16 cellular contexts compared by ENCODE assay signal in genomic region chr3:76753599-76753998, GRCh38.
A peak's percentile ranks its signal among the peaks of the same experiment; 100 is the strongest.
DNase-seq lines count a peak whose midpoint lies in the region; ATAC-seq and TF ChIP-seq lines count a peak whose summit lies in the region.
"Had no signal": no experiment of that assay in that cellular context is flagged by ENCODE, and none has a peak within 500 bp of the region (broad histone marks: within the 10 kb centered on the region; RNA-seq: fewer than 3 reads in every experiment).

No MANE protein-coding gene starts in this region.

- no peak for TF ChIP-seq POLR2A in tibial nerve (IDR thresholded peaks at IDR 0.05)

- no peaks in the 10 kb centered on the region for H3K9me2 ChIP-seq in Karpas-422 (replicated peaks; ENCODE audit: insufficient read depth, low read length)

- no peaks in the 10 kb centered on the region for H3K79me2 ChIP-seq in Karpas-422 (ENCODE audit: low read length)

- TF ChIP-seq CTCF in AG04450 (IDR thresholded peaks at IDR 0.05; ENCODE audit: low read depth, low read length) = peak; percentile 62
- TF ChIP-seq CTCF in astrocyte of the cerebellum (IDR thresholded peaks at IDR 0.05; ENCODE audit: low read depth, low read length, missing control alignments) = peak; percentile 37
- no peak for TF ChIP-seq CTCF in tibial nerve (IDR thresholded peaks at IDR 0.05)

- CTCF ChIA-PET in AG04450 (lab: Charles Lee) = interaction anchor here (0.6 to 2.8 kb wide), 10 partner anchors 9 to 567 kb away, joined by 3 to 12 read pairs (median 4); no protein-coding TSS in a partner anchor

- no peaks in the 10 kb centered on the region for H4K20me1 ChIP-seq in Karpas-422 (ENCODE audit: insufficient read depth, low read depth, low read length)

- 68 to 73% methylated on average over 2 of the region's 2 CpGs for WGBS in tibial nerve, 2 donors

- no peak overlapping the region for H3K9ac ChIP-seq in Karpas-422 (ENCODE audit: low read length)

- POLR2A ChIA-PET in AG04450 (lab: Yijun Ruan, JAX) = no interaction called here

- H3K36me3 ChIP-seq in Karpas-422 (ENCODE audit: insufficient read depth, low read length) (no peaks in the 10 kb centered on the region), tibial nerve (no peaks in the 10 kb centered on the region)
- H3K36me3 ChIP-seq: adrenal gland had no signal

- in situ Hi-C loops in astrocyte of the cerebellum (cut with HindIII; ENCODE audit: low sequenced_read_pairs) = no loop called here

- no peak overlapping the region for H2AFZ ChIP-seq in Karpas-422 (ENCODE audit: low read length)

- TF ChIP-seq EP300 in tibial nerve (IDR thresholded peaks at IDR 0.05) = no peak

- no peak for ATAC-seq in HG03432 (IDR thresholded peaks at IDR 0.05; ENCODE audit: unreplicated experiment)
- ATAC-seq: stimulated activated effector memory CD8-positive, alpha-beta T cell treated with anti-CD3 and anti-CD28 coated beads, Interleukin-12 subunit alpha, Interleukin-12 subunit beta, amount 100 ng/mL, for 72 hours had no signal

- no peaks in the 10 kb centered on the region for H3K9me3 ChIP-seq in AG04450 (ENCODE audit: control insufficient read depth, insufficient read depth, low read length)
- no peaks in the 10 kb centered on the region for H3K9me3 ChIP-seq in Karpas-422 (ENCODE audit: low read length)
- no peaks in the 10 kb centered on the region for H3K9me3 ChIP-seq in tibial nerve
- H3K9me3 ChIP-seq: adrenal gland had no signal

- H3K27ac ChIP-seq in AG04450 (ENCODE audit: low read depth, low read length) = no peak overlapping the region
- H3K27ac ChIP-seq in Karpas-422 (ENCODE audit: low read length) = no peak overlapping the region
- no peak overlapping the region for H3K27ac ChIP-seq in tibial nerve
- H3K27ac ChIP-seq: adrenal gland had no signal

- no peak overlapping the region for H3K4me3 ChIP-seq in AG04450 (ENCODE audit: low read depth, low read length)
- no peak overlapping the region for H3K4me3 ChIP-seq in Karpas-422 (ENCODE audit: low read length)
- no peak overlapping the region for H3K4me3 ChIP-seq in astrocyte of the cerebellum (ENCODE audit: low read depth, low read length)
- H3K4me3 ChIP-seq in tibial nerve = no peak overlapping the region
- H3K4me3 ChIP-seq: adrenal gland had no signal

- H3K27me3 ChIP-seq in AG04450 (ENCODE audit: control insufficient read depth, insufficient read depth, low read length) (no peaks in the 10 kb centered on the region), Karpas-422 (ENCODE audit: low read length) (no peaks in the 10 kb centered on the region), tibial nerve (no peaks in the 10 kb centered on the region)
- H3K27me3 ChIP-seq: adrenal gland had no signal

- no peak for DNase-seq in AG04450 (ENCODE audit: low read depth, low spot score)
- DNase-seq in Karpas-422 = peak; percentile 52
- DNase-seq in astrocyte of the cerebellum (ENCODE audit: low read depth) = no peak
- peak; percentile 8 for DNase-seq in kidney glomerular epithelial cell (lab: John Stamatoyannopoulos, UW)
- no peak for DNase-seq in activated CD4-positive, alpha-beta T cell treated with anti-CD3 and anti-CD28 coated beads for 4 hours
- no peak for DNase-seq in tibial nerve (ENCODE audit: low spot score in 2 of 2)
- DNase-seq in activated T-cell treated with anti-CD3 and anti-CD28 coated beads for 4 hours = no peak
- DNase-seq: activated CD8-positive, alpha-beta memory T cell treated with anti-CD3 and anti-CD28 coated beads, Interleukin-2, amount 50 U/mL, for 4 hours; adrenal gland; GF-D8; NCI-H345; posterior cingulate gyrus; Right ventricle myocardium superior; stimulated activated CD4-positive, alpha-beta T cell treated with anti-CD3 and anti-CD28 coated beads, Interleukin-1b, Interleukin-23, amount 100 ng/mL, for 48 hours had no signal

- no peak overlapping the region for H3K4me2 ChIP-seq in Karpas-422 (ENCODE audit: low read depth, low read length, poor library complexity, severe bottlenecking)

- H3K4me1 ChIP-seq in Karpas-422 (ENCODE audit: low read length) (no peaks in the 10 kb centered on the region), tibial nerve (no peaks in the 10 kb centered on the region)
- H3K4me1 ChIP-seq: adrenal gland had no signal

Comparison
In these comparisons a context has a peak if more than half of its experiments do, and no peak if none do; other contexts are left out.
1. DNase-seq: peak in Karpas-422 (single experiment) and kidney glomerular epithelial cell (single experiment); none in AG04450 (single experiment), astrocyte of the cerebellum (single experiment), activated CD4-positive, alpha-beta T cell treated with anti-CD3 and anti-CD28 coated beads for 4 hours (0 of 2), tibial nerve (0 of 2) and activated T-cell treated with anti-CD3 and anti-CD28 coated beads for 4 hours (single experiment).
2. CTCF ChIP-seq: peak in AG04450 (single experiment) and astrocyte of the cerebellum (single experiment); none in tibial nerve (0 of 5).